ENCODE assay signal across 2 cellular contexts in genomic region chr5:172951381-172952033, GRCh38.
A peak's percentile ranks its signal among the peaks of the same experiment; 100 is the strongest.
TF ChIP-seq lines count a peak whose summit lies in the region.

No MANE protein-coding gene starts in this region.

TF ChIP-seq in A549, 52 proteins besides CTCF, POLR2A, EP300 and RAD21:
- TF ChIP-seq NPAS2 (CRISPR knock-in tag; IDR thresholded peaks at IDR 0.05; ENCODE audit: borderline replicate concordance) (no peak), HOXB13 (CRISPR knock-in tag; IDR thresholded peaks at IDR 0.05; ENCODE audit: low read depth) (peak; percentile 41), JUN (IDR thresholded peaks at IDR 0.05) (0 out of 5 replicates have a peak, but pooled peaks of 1 of the 2 experiments have one; percentile 10), BCL3 (IDR thresholded peaks at IDR 0.05) (no peak)

TF ChIP-seq in IMR-90, 13 proteins besides CTCF, POLR2A, EP300 and RAD21:
- no peak for TF ChIP-seq MAFK (IDR thresholded peaks at IDR 0.05; ENCODE audit: low read depth, low read length)
- no peak for TF ChIP-seq USF2 (IDR thresholded peaks at IDR 0.05; ENCODE audit: low read depth, low read length)
- no peak for TF ChIP-seq CHD1 (IDR thresholded peaks at IDR 0.05; ENCODE audit: low read depth, low read length)
- TF ChIP-seq RFX5 (IDR thresholded peaks at IDR 0.05; ENCODE audit: low read depth, low read length), result no peak
- no peak for TF ChIP-seq FOS (IDR thresholded peaks at IDR 0.05; ENCODE audit: low read depth, low read length)
- TF ChIP-seq CEBPB (IDR thresholded peaks at IDR 0.05; ENCODE audit: low read depth, low read length), result no peak
- no peak for TF ChIP-seq ELK1 (IDR thresholded peaks at IDR 0.05; ENCODE audit: borderline replicate concordance, low read depth, low read length)
- no peak for TF ChIP-seq MXI1 (IDR thresholded peaks at IDR 0.05; ENCODE audit: borderline replicate concordance, low read depth, low read length)
- no peak for TF ChIP-seq RCOR1 (IDR thresholded peaks at IDR 0.05; ENCODE audit: insufficient replicate concordance, low read length)
- no peak for TF ChIP-seq MAZ (IDR thresholded peaks at IDR 0.05; ENCODE audit: borderline replicate concordance, low read depth, low read length)
